Comparison of ENCODE assay signal across 2 cellular contexts in the genomic region with DNA sequence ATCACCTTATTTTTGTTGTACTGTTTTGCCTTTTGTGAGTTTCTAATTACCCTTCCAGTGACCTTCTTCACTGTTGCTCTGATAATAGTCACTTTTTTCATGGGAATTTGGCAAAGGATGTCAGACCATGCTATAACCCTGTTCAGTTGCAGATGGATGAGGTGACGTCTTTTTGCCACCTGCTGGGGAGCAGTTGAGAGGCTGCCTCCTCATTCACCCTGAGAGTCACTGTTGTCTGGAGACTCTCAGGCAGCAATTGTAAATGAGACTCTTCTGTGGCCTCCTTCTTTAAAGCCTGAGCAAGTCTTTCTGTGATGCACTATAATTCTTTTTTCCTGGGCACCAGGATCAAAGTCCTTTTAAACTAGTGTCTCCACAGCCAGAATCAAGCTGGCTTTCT.
A peak's percentile ranks its signal among the peaks of the same experiment; 100 is the strongest.
TF ChIP-seq lines count a peak whose summit lies in the region.

No MANE protein-coding gene starts in this region.

TF ChIP-seq in GM23338, 12 proteins besides CTCF, POLR2A, EP300 and RAD21 (continued from another document):
- TF ChIP-seq, protein P1, sequence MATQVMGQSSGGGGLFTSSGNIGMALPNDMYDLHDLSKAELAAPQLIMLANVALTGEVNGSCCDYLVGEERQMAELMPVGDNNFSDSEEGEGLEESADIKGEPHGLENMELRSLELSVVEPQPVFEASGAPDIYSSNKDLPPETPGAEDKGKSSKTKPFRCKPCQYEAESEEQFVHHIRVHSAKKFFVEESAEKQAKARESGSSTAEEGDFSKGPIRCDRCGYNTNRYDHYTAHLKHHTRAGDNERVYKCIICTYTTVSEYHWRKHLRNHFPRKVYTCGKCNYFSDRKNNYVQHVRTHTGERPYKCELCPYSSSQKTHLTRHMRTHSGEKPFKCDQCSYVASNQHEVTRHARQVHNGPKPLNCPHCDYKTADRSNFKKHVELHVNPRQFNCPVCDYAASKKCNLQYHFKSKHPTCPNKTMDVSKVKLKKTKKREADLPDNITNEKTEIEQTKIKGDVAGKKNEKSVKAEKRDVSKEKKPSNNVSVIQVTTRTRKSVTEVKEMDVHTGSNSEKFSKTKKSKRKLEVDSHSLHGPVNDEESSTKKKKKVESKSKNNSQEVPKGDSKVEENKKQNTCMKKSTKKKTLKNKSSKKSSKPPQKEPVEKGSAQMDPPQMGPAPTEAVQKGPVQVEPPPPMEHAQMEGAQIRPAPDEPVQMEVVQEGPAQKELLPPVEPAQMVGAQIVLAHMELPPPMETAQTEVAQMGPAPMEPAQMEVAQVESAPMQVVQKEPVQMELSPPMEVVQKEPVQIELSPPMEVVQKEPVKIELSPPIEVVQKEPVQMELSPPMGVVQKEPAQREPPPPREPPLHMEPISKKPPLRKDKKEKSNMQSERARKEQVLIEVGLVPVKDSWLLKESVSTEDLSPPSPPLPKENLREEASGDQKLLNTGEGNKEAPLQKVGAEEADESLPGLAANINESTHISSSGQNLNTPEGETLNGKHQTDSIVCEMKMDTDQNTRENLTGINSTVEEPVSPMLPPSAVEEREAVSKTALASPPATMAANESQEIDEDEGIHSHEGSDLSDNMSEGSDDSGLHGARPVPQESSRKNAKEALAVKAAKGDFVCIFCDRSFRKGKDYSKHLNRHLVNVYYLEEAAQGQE (IDR thresholded peaks at IDR 0.05; ENCODE audit: unreplicated experiment), result no peak
- TF ChIP-seq STAT1 (IDR thresholded peaks at IDR 0.05; ENCODE audit: unreplicated experiment) (no peak), POLR2AphosphoS5 (IDR thresholded peaks at IDR 0.05; ENCODE audit: low read depth) (no peak), NANOG (IDR thresholded peaks at IDR 0.05; ENCODE audit: borderline replicate concordance) (no peak; the same call in 1 of the 2 replicates), ZNF114 (CRISPR knock-in tag; IDR thresholded peaks at IDR 0.05) (no peak), EZH2phosphoT487 (IDR thresholded peaks at IDR 0.05; ENCODE audit: unreplicated experiment) (no peak), JUNB (IDR thresholded peaks at IDR 0.05; ENCODE audit: unreplicated experiment) (no peak), ZNF331 (CRISPR knock-in tag; IDR thresholded peaks at IDR 0.05; ENCODE audit: low read depth) (no peak), CREB1 (CRISPR knock-in tag; IDR thresholded peaks at IDR 0.05; ENCODE audit: low read depth) (peak; percentile 48), EZH2 (IDR thresholded peaks at IDR 0.05; ENCODE audit: low read depth, unreplicated experiment) (no peak)
- TF ChIP-seq, protein P2, sequence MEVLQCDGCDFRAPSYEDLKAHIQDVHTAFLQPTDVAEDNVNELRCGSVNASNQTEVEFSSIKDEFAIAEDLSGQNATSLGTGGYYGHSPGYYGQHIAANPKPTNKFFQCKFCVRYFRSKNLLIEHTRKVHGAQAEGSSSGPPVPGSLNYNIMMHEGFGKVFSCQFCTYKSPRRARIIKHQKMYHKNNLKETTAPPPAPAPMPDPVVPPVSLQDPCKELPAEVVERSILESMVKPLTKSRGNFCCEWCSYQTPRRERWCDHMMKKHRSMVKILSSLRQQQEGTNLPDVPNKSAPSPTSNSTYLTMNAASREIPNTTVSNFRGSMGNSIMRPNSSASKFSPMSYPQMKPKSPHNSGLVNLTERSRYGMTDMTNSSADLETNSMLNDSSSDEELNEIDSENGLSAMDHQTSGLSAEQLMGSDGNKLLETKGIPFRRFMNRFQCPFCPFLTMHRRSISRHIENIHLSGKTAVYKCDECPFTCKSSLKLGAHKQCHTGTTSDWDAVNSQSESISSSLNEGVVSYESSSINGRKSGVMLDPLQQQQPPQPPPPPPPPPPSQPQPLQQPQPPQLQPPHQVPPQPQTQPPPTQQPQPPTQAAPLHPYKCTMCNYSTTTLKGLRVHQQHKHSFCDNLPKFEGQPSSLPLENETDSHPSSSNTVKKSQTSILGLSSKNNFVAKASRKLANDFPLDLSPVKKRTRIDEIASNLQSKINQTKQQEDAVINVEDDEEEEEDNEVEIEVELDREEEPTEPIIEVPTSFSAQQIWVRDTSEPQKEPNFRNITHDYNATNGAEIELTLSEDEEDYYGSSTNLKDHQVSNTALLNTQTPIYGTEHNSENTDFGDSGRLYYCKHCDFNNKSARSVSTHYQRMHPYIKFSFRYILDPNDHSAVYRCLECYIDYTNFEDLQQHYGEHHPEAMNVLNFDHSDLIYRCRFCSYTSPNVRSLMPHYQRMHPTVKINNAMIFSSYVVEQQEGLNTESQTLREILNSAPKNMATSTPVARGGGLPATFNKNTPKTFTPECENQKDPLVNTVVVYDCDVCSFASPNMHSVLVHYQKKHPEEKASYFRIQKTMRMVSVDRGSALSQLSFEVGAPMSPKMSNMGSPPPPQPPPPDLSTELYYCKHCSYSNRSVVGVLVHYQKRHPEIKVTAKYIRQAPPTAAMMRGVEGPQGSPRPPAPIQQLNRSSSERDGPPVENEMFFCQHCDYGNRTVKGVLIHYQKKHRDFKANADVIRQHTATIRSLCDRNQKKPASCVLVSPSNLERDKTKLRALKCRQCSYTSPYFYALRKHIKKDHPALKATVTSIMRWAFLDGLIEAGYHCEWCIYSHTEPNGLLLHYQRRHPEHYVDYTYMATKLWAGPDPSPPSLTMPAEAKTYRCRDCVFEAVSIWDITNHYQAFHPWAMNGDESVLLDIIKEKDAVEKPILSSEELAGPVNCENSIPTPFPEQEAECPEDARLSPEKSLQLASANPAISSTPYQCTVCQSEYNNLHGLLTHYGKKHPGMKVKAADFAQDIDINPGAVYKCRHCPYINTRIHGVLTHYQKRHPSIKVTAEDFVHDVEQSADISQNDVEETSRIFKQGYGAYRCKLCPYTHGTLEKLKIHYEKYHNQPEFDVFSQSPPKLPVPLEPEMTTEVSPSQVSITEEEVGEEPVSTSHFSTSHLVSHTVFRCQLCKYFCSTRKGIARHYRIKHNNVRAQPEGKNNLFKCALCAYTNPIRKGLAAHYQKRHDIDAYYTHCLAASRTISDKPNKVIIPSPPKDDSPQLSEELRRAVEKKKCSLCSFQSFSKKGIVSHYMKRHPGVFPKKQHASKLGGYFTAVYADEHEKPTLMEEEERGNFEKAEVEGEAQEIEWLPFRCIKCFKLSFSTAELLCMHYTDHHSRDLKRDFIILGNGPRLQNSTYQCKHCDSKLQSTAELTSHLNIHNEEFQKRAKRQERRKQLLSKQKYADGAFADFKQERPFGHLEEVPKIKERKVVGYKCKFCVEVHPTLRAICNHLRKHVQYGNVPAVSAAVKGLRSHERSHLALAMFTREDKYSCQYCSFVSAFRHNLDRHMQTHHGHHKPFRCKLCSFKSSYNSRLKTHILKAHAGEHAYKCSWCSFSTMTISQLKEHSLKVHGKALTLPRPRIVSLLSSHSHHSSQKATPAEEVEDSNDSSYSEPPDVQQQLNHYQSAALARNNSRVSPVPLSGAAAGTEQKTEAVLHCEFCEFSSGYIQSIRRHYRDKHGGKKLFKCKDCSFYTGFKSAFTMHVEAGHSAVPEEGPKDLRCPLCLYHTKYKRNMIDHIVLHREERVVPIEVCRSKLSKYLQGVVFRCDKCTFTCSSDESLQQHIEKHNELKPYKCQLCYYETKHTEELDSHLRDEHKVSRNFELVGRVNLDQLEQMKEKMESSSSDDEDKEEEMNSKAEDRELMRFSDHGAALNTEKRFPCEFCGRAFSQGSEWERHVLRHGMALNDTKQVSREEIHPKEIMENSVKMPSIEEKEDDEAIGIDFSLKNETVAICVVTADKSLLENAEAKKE (CRISPR knock-in tag; IDR thresholded peaks at IDR 0.05), result peak; percentile 89; the same call in 1 of the 2 replicates

TF ChIP-seq in HepG2, 621 proteins besides CTCF, POLR2A, EP300 and RAD21 (continued from another document):
- TF ChIP-seq, protein P3, sequence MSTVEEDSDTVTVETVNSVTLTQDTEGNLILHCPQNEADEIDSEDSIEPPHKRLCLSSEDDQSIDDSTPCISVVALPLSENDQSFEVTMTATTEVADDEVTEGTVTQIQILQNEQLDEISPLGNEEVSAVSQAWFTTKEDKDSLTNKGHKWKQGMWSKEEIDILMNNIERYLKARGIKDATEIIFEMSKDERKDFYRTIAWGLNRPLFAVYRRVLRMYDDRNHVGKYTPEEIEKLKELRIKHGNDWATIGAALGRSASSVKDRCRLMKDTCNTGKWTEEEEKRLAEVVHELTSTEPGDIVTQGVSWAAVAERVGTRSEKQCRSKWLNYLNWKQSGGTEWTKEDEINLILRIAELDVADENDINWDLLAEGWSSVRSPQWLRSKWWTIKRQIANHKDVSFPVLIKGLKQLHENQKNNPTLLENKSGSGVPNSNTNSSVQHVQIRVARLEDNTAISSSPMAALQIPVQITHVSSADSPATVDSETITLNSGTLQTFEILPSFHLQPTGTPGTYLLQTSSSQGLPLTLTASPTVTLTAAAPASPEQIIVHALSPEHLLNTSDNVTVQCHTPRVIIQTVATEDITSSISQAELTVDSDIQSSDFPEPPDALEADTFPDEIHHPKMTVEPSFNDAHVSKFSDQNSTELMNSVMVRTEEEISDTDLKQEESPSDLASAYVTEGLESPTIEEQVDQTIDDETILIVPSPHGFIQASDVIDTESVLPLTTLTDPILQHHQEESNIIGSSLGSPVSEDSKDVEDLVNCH (CRISPR knock-in tag; IDR thresholded peaks at IDR 0.05), result no peak
- TF ChIP-seq GLI4 (CRISPR knock-in tag; IDR thresholded peaks at IDR 0.05; ENCODE audit: borderline replicate concordance) (no peak), SMC3 (IDR thresholded peaks at IDR 0.05; ENCODE audit: low read length) (peak; percentile 37; the same call in 1 of the 2 replicates), STAG1 (CRISPR knock-in tag; IDR thresholded peaks at IDR 0.05) (peak; percentile 36), ZSCAN31 (CRISPR knock-in tag; IDR thresholded peaks at IDR 0.05; ENCODE audit: low read depth) (no peak), ZNF367 (CRISPR knock-in tag; IDR thresholded peaks at IDR 0.05; ENCODE audit: borderline replicate concordance) (no peak)
- TF ChIP-seq, protein P4, sequence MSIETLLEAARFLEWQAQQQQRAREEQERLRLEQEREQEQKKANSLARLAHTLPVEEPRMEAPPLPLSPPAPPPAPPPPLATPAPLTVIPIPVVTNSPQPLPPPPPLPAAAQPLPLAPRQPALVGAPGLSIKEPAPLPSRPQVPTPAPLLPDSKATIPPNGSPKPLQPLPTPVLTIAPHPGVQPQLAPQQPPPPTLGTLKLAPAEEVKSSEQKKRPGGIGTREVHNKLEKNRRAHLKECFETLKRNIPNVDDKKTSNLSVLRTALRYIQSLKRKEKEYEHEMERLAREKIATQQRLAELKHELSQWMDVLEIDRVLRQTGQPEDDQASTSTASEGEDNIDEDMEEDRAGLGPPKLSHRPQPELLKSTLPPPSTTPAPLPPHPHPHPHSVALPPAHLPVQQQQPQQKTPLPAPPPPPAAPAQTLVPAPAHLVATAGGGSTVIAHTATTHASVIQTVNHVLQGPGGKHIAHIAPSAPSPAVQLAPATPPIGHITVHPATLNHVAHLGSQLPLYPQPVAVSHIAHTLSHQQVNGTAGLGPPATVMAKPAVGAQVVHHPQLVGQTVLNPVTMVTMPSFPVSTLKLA (IDR thresholded peaks at IDR 0.05), result no peak
